8 cellular contexts compared by ENCODE assay signal in the genomic region with DNA sequence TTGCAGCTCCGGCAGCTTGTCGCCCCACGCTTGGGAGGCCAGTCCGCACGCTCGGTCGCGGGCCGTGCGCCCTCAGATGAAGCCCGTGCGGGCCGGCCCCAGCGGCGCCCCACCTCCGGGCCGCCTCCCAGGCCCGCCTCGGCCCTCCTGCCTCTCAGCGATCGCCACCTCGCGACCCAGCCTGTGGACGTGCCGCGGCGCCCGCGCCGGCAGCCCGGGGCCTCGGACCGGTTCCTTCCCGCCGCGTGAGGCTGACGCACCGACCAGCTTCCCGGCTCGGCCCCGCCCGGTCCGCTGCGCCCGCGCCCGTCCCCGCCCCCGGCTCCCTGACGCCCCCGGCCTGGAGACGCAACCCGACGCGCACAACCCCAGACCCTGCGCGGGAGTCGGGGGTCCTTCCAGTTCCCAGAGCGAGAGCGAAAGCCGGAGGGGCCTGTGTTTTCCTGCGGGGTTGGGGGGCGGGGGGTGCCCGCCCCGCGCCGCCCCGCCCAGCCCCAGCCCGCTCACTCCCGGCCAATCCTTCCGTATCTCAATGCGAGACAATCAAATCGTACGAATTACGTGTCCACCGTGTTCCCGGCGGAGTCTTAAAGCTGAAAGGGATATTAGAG. TPM values are rescaled to one million over a fixed set of nuclear protein-coding genes. Genes with fewer than 3 reads are reported as not detected.
DNase-seq lines count a peak whose midpoint lies in the region; ATAC-seq lines count a peak whose summit lies in the region.

A gene with protein sequence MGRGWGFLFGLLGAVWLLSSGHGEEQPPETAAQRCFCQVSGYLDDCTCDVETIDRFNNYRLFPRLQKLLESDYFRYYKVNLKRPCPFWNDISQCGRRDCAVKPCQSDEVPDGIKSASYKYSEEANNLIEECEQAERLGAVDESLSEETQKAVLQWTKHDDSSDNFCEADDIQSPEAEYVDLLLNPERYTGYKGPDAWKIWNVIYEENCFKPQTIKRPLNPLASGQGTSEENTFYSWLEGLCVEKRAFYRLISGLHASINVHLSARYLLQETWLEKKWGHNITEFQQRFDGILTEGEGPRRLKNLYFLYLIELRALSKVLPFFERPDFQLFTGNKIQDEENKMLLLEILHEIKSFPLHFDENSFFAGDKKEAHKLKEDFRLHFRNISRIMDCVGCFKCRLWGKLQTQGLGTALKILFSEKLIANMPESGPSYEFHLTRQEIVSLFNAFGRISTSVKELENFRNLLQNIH (minus strand): TSS at position 78 of the 611 bp plus-strand sequence. CDS start 77 bp downstream, at position 1.

- H3K4me1 ChIP-seq in effector memory CD4-positive, alpha-beta T cell (ENCODE audit: control insufficient read depth, insufficient read depth, low read length, poor library complexity, severe bottlenecking) = peaks cover 5% of the 10 kb centered on the region

- no peaks in the 10 kb centered on the region for H3K9me3 ChIP-seq in effector memory CD4-positive, alpha-beta T cell (ENCODE audit: control insufficient read depth, low read length)

- H3K27ac ChIP-seq in effector memory CD4-positive, alpha-beta T cell (ENCODE audit: insufficient read depth, low read length, poor library complexity, severe bottlenecking) = peak within 1 kb of the TSS; percentile 80

- peak within 1 kb of the TSS; percentile 99 for H3K4me3 Mint-ChIP-seq in activated CD8-positive, alpha-beta T cell treated with anti-CD3 and anti-CD28 coated beads, Interleukin-2, amount 10 ng/mL, durations not matched to agents 7 days and 5 days
- H3K4me3 Mint-ChIP-seq in memory B cell = peak within 1 kb of the TSS; percentile 98

- H3K36me3 ChIP-seq in effector memory CD4-positive, alpha-beta T cell (ENCODE audit: control insufficient read depth, insufficient read depth, low read length) = no peaks in the 10 kb centered on the region

- H3K27ac Mint-ChIP-seq in activated CD8-positive, alpha-beta T cell treated with anti-CD3 and anti-CD28 coated beads, Interleukin-2, amount 10 ng/mL, durations not matched to agents 7 days and 5 days = peak within 1 kb of the TSS; percentile 99
- peak within 1 kb of the TSS; percentile 92 for H3K27ac Mint-ChIP-seq in memory B cell

- H3K4me3 ChIP-seq in effector memory CD4-positive, alpha-beta T cell (ENCODE audit: insufficient read depth, low read depth, low read length, poor library complexity, severe bottlenecking) = peak within 1 kb of the TSS; percentile 93

- H3K36me3 Mint-ChIP-seq in activated CD8-positive, alpha-beta T cell treated with anti-CD3 and anti-CD28 coated beads, Interleukin-2, amount 10 ng/mL, durations not matched to agents 7 days and 5 days (ENCODE audit: low read depth) = peaks cover 34% of the 10 kb centered on the region
- peaks cover 2% of the 10 kb centered on the region for H3K36me3 Mint-ChIP-seq in memory B cell

- no peaks in the 10 kb centered on the region for H3K9me3 Mint-ChIP-seq in activated CD8-positive, alpha-beta T cell treated with anti-CD3 and anti-CD28 coated beads, Interleukin-2, amount 10 ng/mL, durations not matched to agents 7 days and 5 days (ENCODE audit: insufficient read depth)
- no peaks in the 10 kb centered on the region for H3K9me3 Mint-ChIP-seq in memory B cell

- H3K27me3 Mint-ChIP-seq in activated CD8-positive, alpha-beta T cell treated with anti-CD3 and anti-CD28 coated beads, Interleukin-2, amount 10 ng/mL, durations not matched to agents 7 days and 5 days (ENCODE audit: low read depth) = no peaks in the 10 kb centered on the region
- H3K27me3 Mint-ChIP-seq in memory B cell = no peaks in the 10 kb centered on the region

- peak; percentile 65 for ATAC-seq in GM19351 (IDR thresholded peaks at IDR 0.05; ENCODE audit: unreplicated experiment)
- ATAC-seq in HG03469 (IDR thresholded peaks at IDR 0.05; ENCODE audit: unreplicated experiment) = peak; percentile 42
- ATAC-seq in activated CD8-positive, alpha-beta T cell treated with anti-CD3 and anti-CD28 coated beads, Interleukin-2, amount 10 ng/mL, durations not matched to agents 7 days and 5 days = peak; percentile 76
- ATAC-seq in memory B cell (ENCODE audit: low read depth) = peak; percentile 68

- POLR2A ChIA-PET in activated CD8-positive, alpha-beta T cell treated with anti-CD3 and anti-CD28 coated beads, Interleukin-2, amount 10 ng/mL, durations not matched to agents 7 days and 5 days (lab: Charles Lee) = interaction anchor here (0.8 to 2.8 kb wide), 13 partner anchors 9 to 457 kb away, joined by 3 to 29 read pairs (median 3); a partner anchor contains a TSS

- H3K4me1 Mint-ChIP-seq in activated CD8-positive, alpha-beta T cell treated with anti-CD3 and anti-CD28 coated beads, Interleukin-2, amount 10 ng/mL, durations not matched to agents 7 days and 5 days (ENCODE audit: low read depth) = peaks cover 38% of the 10 kb centered on the region
- H3K4me1 Mint-ChIP-seq in memory B cell = peaks cover 31% of the 10 kb centered on the region

- DNase-seq in CD1c-positive myeloid dendritic cell (ENCODE audit: extremely low spot score) (peak; percentile 91), NCI-H69 (lab: John Stamatoyannopoulos, UW) (peak; percentile 91), memory B cell (ENCODE audit: low spot score in 2 of 2) (peak; percentile 32 to 68)
- DNase-seq in activated CD8-positive, alpha-beta T cell treated with anti-CD3 and anti-CD28 coated beads, Interleukin-2, amount 10 ng/mL, durations not matched to agents 7 days and 5 days = peak; percentile 71
- peak; percentile 50 to 56 (median 54) for DNase-seq in effector memory CD4-positive, alpha-beta T cell
- peak; percentile 28 for DNase-seq in stimulated activated CD8-positive, alpha-beta memory T cell treated with anti-CD3 and anti-CD28 coated beads, Interleukin-12 subunit alpha, Interleukin-12 subunit beta, amount 100 ng/mL, for 24 hours (ENCODE audit: extremely low read depth)

- H3K27me3 ChIP-seq in effector memory CD4-positive, alpha-beta T cell (replicated peaks; ENCODE audit: control insufficient read depth, insufficient read depth, low read length, poor library complexity, severe bottlenecking) = no peaks in the 10 kb centered on the region

- CTCF ChIA-PET in activated CD8-positive, alpha-beta T cell treated with anti-CD3 and anti-CD28 coated beads, Interleukin-2, amount 10 ng/mL, durations not matched to agents 7 days and 5 days (lab: Charles Lee) = interaction anchor here (1.9 kb wide), 1 partner anchor 16 kb away, joined by 5 read pairs; no protein-coding TSS in a partner anchor

RNA-seq across cellular contexts. Expression of the gene that starts here (rescaled TPM):
- 100 to 1,000 TPM; 198 to 200 TPM for total RNA-seq in activated CD8-positive, alpha-beta T cell treated with anti-CD3 and anti-CD28 coated beads, Interleukin-2, amount 10 ng/mL, durations not matched to agents 7 days and 5 days

Comparison
In these comparisons a context has a peak if more than half of its experiments do, and no peak if none do; other contexts are left out.
1. Peak in every context shown above with its lines: DNase-seq, ATAC-seq, H3K4me3 ChIP-seq and H3K27ac ChIP-seq.
2. DNase-seq: peak in every context shown above with its lines; median percentile 91 in CD1c-positive myeloid dendritic cell; 91 in NCI-H69; 71 in activated CD8-positive, alpha-beta T cell treated with anti-CD3 and anti-CD28 coated beads, Interleukin-2, amount 10 ng/mL, durations not matched to agents 7 days and 5 days; 54 in effector memory CD4-positive, alpha-beta T cell; 50 in memory B cell; 28 in stimulated activated CD8-positive, alpha-beta memory T cell treated with anti-CD3 and anti-CD28 coated beads, Interleukin-12 subunit alpha, Interleukin-12 subunit beta, amount 100 ng/mL, for 24 hours.